21 cellular contexts compared by ENCODE assay signal in genomic region chr6:144561455-144562043, GRCh38.
"Had no signal": no experiment of that assay in that cellular context is flagged by ENCODE, and none has a peak within 500 bp of the region (broad histone marks: within the 10 kb centered on the region; RNA-seq: fewer than 3 reads in every experiment).

No MANE protein-coding gene starts in this region.

- H3K27ac ChIP-seq: brain microvascular endothelial cell, esophagus squamous epithelium, left ventricle myocardium inferior, neutrophil, parathyroid adenoma, sigmoid colon, spleen, thyroid gland, vagina had no signal

- H3K9me3 ChIP-seq: esophagus squamous epithelium, left ventricle myocardium inferior, mucosa of descending colon, neutrophil, sigmoid colon, spleen, thyroid gland, vagina had no signal

- H3K36me3 ChIP-seq: brain microvascular endothelial cell had no signal

- ATAC-seq: mucosa of descending colon; naive thymus-derived CD4-positive, alpha-beta T cell; T-helper 17 cell had no signal

- H3K27me3 Mint-ChIP-seq: activated naive CD8-positive, alpha-beta T cell; central memory CD8-positive, alpha-beta T cell; memory B cell; naive thymus-derived CD4-positive, alpha-beta T cell; T-helper 17 cell had no signal

- H3K9me3 Mint-ChIP-seq: central memory CD8-positive, alpha-beta T cell; memory B cell had no signal

- DNase-seq: activated CD8-positive, alpha-beta memory T cell treated with anti-CD3 and anti-CD28 coated beads for 24 hours; activated effector memory CD4-positive, alpha-beta T cell treated with anti-CD3 and anti-CD28 coated beads, Interleukin-2, amount 50 U/mL, for 16 hours; anterior cingulate cortex; brain microvascular endothelial cell; cortex of kidney; effector CD4-positive, alpha-beta T cell; esophagus squamous epithelium; hippocampal formation; left ventricle myocardium inferior; mucosa of descending colon; naive thymus-derived CD4-positive, alpha-beta T cell; sigmoid colon; spleen; T-helper 17 cell; thyroid gland had no signal

- H3K27me3 ChIP-seq: brain microvascular endothelial cell, esophagus squamous epithelium, neutrophil, sigmoid colon, spleen, thyroid gland, vagina had no signal

- H3K4me1 ChIP-seq: esophagus squamous epithelium, sigmoid colon, thyroid gland had no signal

- H3K27ac Mint-ChIP-seq: memory B cell had no signal

- H3K4me3 Mint-ChIP-seq: activated naive CD8-positive, alpha-beta T cell; central memory CD8-positive, alpha-beta T cell; memory B cell; T-helper 17 cell had no signal

- H3K4me3 ChIP-seq: esophagus squamous epithelium, left ventricle myocardium inferior, mucosa of descending colon, sigmoid colon, spleen, thyroid gland, vagina had no signal

- H3K4me1 Mint-ChIP-seq: memory B cell had no signal
